ENCODE assay signal across 9 cellular contexts in genomic region chr1:186082235-186082937, GRCh38.
A peak's percentile ranks its signal among the peaks of the same experiment; 100 is the strongest.
DNase-seq lines count a peak whose midpoint lies in the region; ATAC-seq and TF ChIP-seq lines count a peak whose summit lies in the region.
"Had no signal": no experiment of that assay in that cellular context is flagged by ENCODE, and none has a peak within 500 bp of the region (broad histone marks: within the 10 kb centered on the region; RNA-seq: fewer than 3 reads in every experiment).

No MANE protein-coding gene starts in this region.

- H3K27me3 ChIP-seq in HCT116 (ENCODE audit: insufficient read depth, low read length) (no peaks in the 10 kb centered on the region), Karpas-422 (ENCODE audit: low read length) (no peaks in the 10 kb centered on the region)

- RAD21 ChIA-PET in HCT116 (lab: Charles Lee; ENCODE audit: low non-redundant PET in 1 of 2, low total read pairs in 2 of 2, uncharacterized antibody in 2 of 2, unreplicated experiment in 2 of 2), result no interaction called here

- H2AFZ ChIP-seq in HCT116 (ENCODE audit: low read depth, low read length, poor library complexity, severe bottlenecking), result peak overlapping the region; percentile 71
- H2AFZ ChIP-seq in Karpas-422 (ENCODE audit: low read length), result peak overlapping the region; percentile 83

- no peaks in the 10 kb centered on the region for H4K20me1 ChIP-seq in HCT116 (ENCODE audit: insufficient read depth)
- no peaks in the 10 kb centered on the region for H4K20me1 ChIP-seq in Karpas-422 (ENCODE audit: insufficient read depth, low read depth, low read length)

- no peak for TF ChIP-seq RAD21 in HCT116 (IDR thresholded peaks at IDR 0.05; ENCODE audit: low read depth)

- H3K4me2 ChIP-seq in HCT116 (ENCODE audit: low read length), result no peak overlapping the region
- peak overlapping the region; percentile 51 for H3K4me2 ChIP-seq in Karpas-422 (ENCODE audit: low read depth, low read length, poor library complexity, severe bottlenecking)

- TF ChIP-seq CTCF in HCT116 (IDR thresholded peaks at IDR 0.05 in 2 of 3, conservative IDR thresholded peaks at IDR 0.05 in 1 of 3; ENCODE audit: borderline replicate concordance in 1 of 3, insufficient read depth in 1 of 3, low read depth in 2 of 3, low read length in 2 of 3) (no peak), coronary artery (IDR thresholded peaks at IDR 0.05) (no peak)

- peak; percentile 15 for DNase-seq in activated CD4-positive, alpha-beta T cell treated with anti-CD3 and anti-CD28 coated beads for 48 hours
- no peak for DNase-seq in activated CD4-positive, alpha-beta T cell treated with anti-CD3 and anti-CD28 coated beads, Interleukin-2, amount 50 U/mL, for 4 hours
- DNase-seq in HCT116 (ENCODE audit: low read depth, low spot score) (peak; percentile 35), Karpas-422 (peak; percentile 92), OCI-M2 (lab: John Stamatoyannopoulos, UW; ENCODE audit: unreplicated experiment) (peak; percentile 91), coronary artery (ENCODE audit: low spot score) (peak; percentile 76), lung microvascular endothelial cell (ENCODE audit: low read depth in 2 of 2) (peak; percentile 85 to 99), SW 1271 (lab: John Stamatoyannopoulos, UW) (no peak)

- H3K27ac ChIP-seq in HCT116 (ENCODE audit: low read depth, low read length) (no peak overlapping the region), Karpas-422 (ENCODE audit: low read length) (no peak overlapping the region), coronary artery (peak overlapping the region; percentile 46 to 55)

- H3K4me1 ChIP-seq in HCT116 (ENCODE audit: control insufficient read depth in 1 of 2, insufficient read depth in 2 of 2, low read length in 2 of 2), result peaks cover 3 to 5% of the 10 kb centered on the region in 2 experiments; a peak in 2 of 4 replicates
- peaks cover 23% of the 10 kb centered on the region for H3K4me1 ChIP-seq in Karpas-422 (ENCODE audit: low read length)

- H3K9me2 ChIP-seq in HCT116 (ENCODE audit: insufficient read depth) (no peaks in the 10 kb centered on the region), Karpas-422 (replicated peaks; ENCODE audit: insufficient read depth, low read length) (no peaks in the 10 kb centered on the region)

- no peaks in the 10 kb centered on the region for H3K36me3 ChIP-seq in HCT116 (ENCODE audit: control insufficient read depth in 1 of 2, insufficient read depth in 2 of 2, low read length in 2 of 2)
- H3K36me3 ChIP-seq in Karpas-422 (ENCODE audit: insufficient read depth, low read length), result no peaks in the 10 kb centered on the region

- intact Hi-C loops in HCT116 (cut with micrococcal nuclease), result no loop called here

- TF ChIP-seq POLR2A in HCT116 (IDR thresholded peaks at IDR 0.05; ENCODE audit: borderline replicate concordance, extremely low read depth, insufficient read depth, insufficient read length), result no peak

- BruUV-seq in HCT116 (replicated peaks; lab: Mats Ljungman, UMichigan), result no TSS peak

- no peak overlapping the region for H3K4me3 ChIP-seq in HCT116 (replicated peaks in 1 of 2; ENCODE audit: low read depth in 1 of 2, low read length in 2 of 2)
- H3K4me3 ChIP-seq in Karpas-422 (ENCODE audit: low read length), result no peak overlapping the region
- no peak overlapping the region for H3K4me3 ChIP-seq in coronary artery

- H3K9me3 ChIP-seq in HCT116 (ENCODE audit: control insufficient read depth in 1 of 2, insufficient read depth in 1 of 2, low read depth in 1 of 2, low read length in 2 of 2), result no peaks in the 10 kb centered on the region
- H3K9me3 ChIP-seq in Karpas-422 (ENCODE audit: low read length), result no peaks in the 10 kb centered on the region

- POLR2A ChIA-PET in HCT116 (lab: Charles Lee), result no interaction called here

- H3K79me2 ChIP-seq in HCT116 (ENCODE audit: insufficient read depth, low read length), result no peaks in the 10 kb centered on the region
- H3K79me2 ChIP-seq in Karpas-422 (ENCODE audit: low read length), result no peaks in the 10 kb centered on the region

- no peak overlapping the region for H3K9ac ChIP-seq in HCT116 (ENCODE audit: low read length)
- 0 out of 2 replicates have a peak overlapping the region, but pooled peaks have one; percentile 17 for H3K9ac ChIP-seq in Karpas-422 (ENCODE audit: low read length)

- CTCF ChIA-PET in HCT116 (lab: Charles Lee), result no interaction called here

- peak; percentile 38; the same call in 1 of the 2 replicates for ATAC-seq in HCT116
- ATAC-seq: activated naive CD4-positive, alpha-beta T cell treated with anti-CD3 and anti-CD28 coated beads, Interleukin-2, amount 50 U/mL, for 72 hours had no signal

TF ChIP-seq in HCT116, 20 proteins besides CTCF, POLR2A, EP300 and RAD21:
- TF ChIP-seq ELF1 (IDR thresholded peaks at IDR 0.05; ENCODE audit: borderline replicate concordance, low read depth) (no peak), JUND (IDR thresholded peaks at IDR 0.05) (no peak), FOSL1 (IDR thresholded peaks at IDR 0.05; ENCODE audit: low read depth) (no peak), POLR2AphosphoS5 (IDR thresholded peaks at IDR 0.05; ENCODE audit: low read depth, low read length) (no peak), CEBPB (IDR thresholded peaks at IDR 0.05; ENCODE audit: low read depth) (no peak), TCF7L2 (IDR thresholded peaks at IDR 0.05; ENCODE audit: borderline replicate concordance, extremely low read depth, insufficient read depth, insufficient read length) (peak; percentile 87), EZH2phosphoT487 (IDR thresholded peaks at IDR 0.05; ENCODE audit: borderline replicate concordance) (no peak), ATF3 (IDR thresholded peaks at IDR 0.05) (no peak), MAX (IDR thresholded peaks at IDR 0.05) (peak; percentile 33; the same call in 1 of the 2 replicates), ZFX (IDR thresholded peaks at IDR 0.05) (no peak), SRF (IDR thresholded peaks at IDR 0.05; ENCODE audit: low read depth) (no peak), ZNF274 (IDR thresholded peaks at IDR 0.05; ENCODE audit: low read depth, low read length) (no peak), CBX3 (IDR thresholded peaks at IDR 0.05; ENCODE audit: low read depth) (0 out of 2 replicates have a peak, but pooled peaks have one; percentile 26), SP1 (IDR thresholded peaks at IDR 0.05; ENCODE audit: low read depth) (no peak)
- TF ChIP-seq, protein P1, sequence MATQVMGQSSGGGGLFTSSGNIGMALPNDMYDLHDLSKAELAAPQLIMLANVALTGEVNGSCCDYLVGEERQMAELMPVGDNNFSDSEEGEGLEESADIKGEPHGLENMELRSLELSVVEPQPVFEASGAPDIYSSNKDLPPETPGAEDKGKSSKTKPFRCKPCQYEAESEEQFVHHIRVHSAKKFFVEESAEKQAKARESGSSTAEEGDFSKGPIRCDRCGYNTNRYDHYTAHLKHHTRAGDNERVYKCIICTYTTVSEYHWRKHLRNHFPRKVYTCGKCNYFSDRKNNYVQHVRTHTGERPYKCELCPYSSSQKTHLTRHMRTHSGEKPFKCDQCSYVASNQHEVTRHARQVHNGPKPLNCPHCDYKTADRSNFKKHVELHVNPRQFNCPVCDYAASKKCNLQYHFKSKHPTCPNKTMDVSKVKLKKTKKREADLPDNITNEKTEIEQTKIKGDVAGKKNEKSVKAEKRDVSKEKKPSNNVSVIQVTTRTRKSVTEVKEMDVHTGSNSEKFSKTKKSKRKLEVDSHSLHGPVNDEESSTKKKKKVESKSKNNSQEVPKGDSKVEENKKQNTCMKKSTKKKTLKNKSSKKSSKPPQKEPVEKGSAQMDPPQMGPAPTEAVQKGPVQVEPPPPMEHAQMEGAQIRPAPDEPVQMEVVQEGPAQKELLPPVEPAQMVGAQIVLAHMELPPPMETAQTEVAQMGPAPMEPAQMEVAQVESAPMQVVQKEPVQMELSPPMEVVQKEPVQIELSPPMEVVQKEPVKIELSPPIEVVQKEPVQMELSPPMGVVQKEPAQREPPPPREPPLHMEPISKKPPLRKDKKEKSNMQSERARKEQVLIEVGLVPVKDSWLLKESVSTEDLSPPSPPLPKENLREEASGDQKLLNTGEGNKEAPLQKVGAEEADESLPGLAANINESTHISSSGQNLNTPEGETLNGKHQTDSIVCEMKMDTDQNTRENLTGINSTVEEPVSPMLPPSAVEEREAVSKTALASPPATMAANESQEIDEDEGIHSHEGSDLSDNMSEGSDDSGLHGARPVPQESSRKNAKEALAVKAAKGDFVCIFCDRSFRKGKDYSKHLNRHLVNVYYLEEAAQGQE (IDR thresholded peaks at IDR 0.05; ENCODE audit: low read depth), result no peak

Comparison
In these comparisons a context has a peak if more than half of its experiments do, and no peak if none do; other contexts are left out.
1. DNase-seq: peak in activated CD4-positive, alpha-beta T cell treated with anti-CD3 and anti-CD28 coated beads for 48 hours (single experiment), HCT116 (single experiment), Karpas-422 (single experiment), OCI-M2 (single experiment), coronary artery (single experiment) and lung microvascular endothelial cell (2 of 2); none in activated CD4-positive, alpha-beta T cell treated with anti-CD3 and anti-CD28 coated beads, Interleukin-2, amount 50 U/mL, for 4 hours (0 of 2) and SW 1271 (0 of 2).
2. H3K27ac ChIP-seq: peak in coronary artery (2 of 2); none in HCT116 (single experiment) and Karpas-422 (single experiment).